Comparison of ENCODE assay signal across 26 cellular contexts in genomic region chr1:30857964-30858363, GRCh38. TPM values are rescaled to one million over a fixed set of nuclear protein-coding genes. Genes with fewer than 3 reads are reported as not detected.
DNase-seq lines count a peak whose midpoint lies in the region; ATAC-seq, FAIRE-seq and TF ChIP-seq lines count a peak whose summit lies in the region.
"Had no signal": no experiment of that assay in that cellular context is flagged by ENCODE, and none has a peak within 500 bp of the region (broad histone marks: within the 10 kb centered on the region; RNA-seq: fewer than 3 reads in every experiment).

No MANE protein-coding gene starts in this region.

- 53% methylated on average over 8 of the region's 8 CpGs for whole genome bisulfite sequencing in K562 (ENCODE audit: insufficient coverage, low coverage, missing lambda C conversion rate)
- WGBS in mesenchymal stem cell, result 91% methylated on average over 7 of the region's 8 CpGs
- 83% methylated on average over 4 of the region's 8 CpGs for WGBS in SK-N-SH (ENCODE audit: low lambda C conversion rate)

- H3K9me3 Mint-ChIP-seq in GM23338, result no peaks in the 10 kb centered on the region
- H3K9me3 Mint-ChIP-seq: CD4-positive, alpha-beta memory T cell had no signal

- no peaks in the 10 kb centered on the region for H3F3A ChIP-seq in GM23338 (replicated peaks; ENCODE audit: low read depth)
- no peaks in the 10 kb centered on the region for H3F3A ChIP-seq in SK-N-SH (replicated peaks; ENCODE audit: insufficient read depth)

- CTCF ChIA-PET in K562 (lab: Yijun Ruan, JAX; ENCODE audit: low intra/inter-chr PET ratio) (no interaction called here), SK-N-SH (lab: Yijun Ruan, JAX) (interaction anchor here (0.8 to 2.9 kb wide), 5 partner anchors 53 to 101 kb away, joined by 3 to 19 read pairs (median 3); no protein-coding TSS in a partner anchor)

- H2AK5ac ChIP-seq in mesenchymal stem cell (ENCODE audit: low read length, severe bottlenecking), result no peak overlapping the region

- H4K91ac ChIP-seq in mesenchymal stem cell (ENCODE audit: low read length), result peak overlapping the region; percentile 64

- peak overlapping the region; percentile 19 for H2BK120ac ChIP-seq in mesenchymal stem cell (ENCODE audit: low read depth, low read length)

- no peak for TF ChIP-seq EP300 in K562 (IDR thresholded peaks at IDR 0.05; ENCODE audit: low read length)
- TF ChIP-seq EP300 in SK-N-SH (IDR thresholded peaks at IDR 0.05; ENCODE audit: borderline replicate concordance in 1 of 2, low read depth in 1 of 2, low read length in 1 of 2), result no peak

- peaks cover 14% of the 10 kb centered on the region for H3K27me3 Mint-ChIP-seq in GM23338 (ENCODE audit: insufficient read depth, low read depth, poor library complexity)

- peak overlapping the region; percentile 1 to 13 for H3K18ac ChIP-seq in mesenchymal stem cell (ENCODE audit: low read depth in 1 of 2, low read length in 2 of 2)

- no peaks in the 10 kb centered on the region for H3K9me1 ChIP-seq in K562 (ENCODE audit: control insufficient read depth, insufficient read depth, low read length)

- H3K36me3 Mint-ChIP-seq in GM23338 (ENCODE audit: low read depth), result no peaks in the 10 kb centered on the region
- H3K36me3 Mint-ChIP-seq: CD4-positive, alpha-beta memory T cell had no signal

- TF ChIP-seq CTCF in GM23338 (conservative IDR thresholded peaks at IDR 0.05; ENCODE audit: low read depth in 2 of 2), result no peak
- TF ChIP-seq CTCF in K562 (IDR thresholded peaks at IDR 0.05 in 2 of 3, conservative IDR thresholded peaks at IDR 0.05 in 1 of 3; ENCODE audit: insufficient read depth in 2 of 3, low read depth in 1 of 3, low read length in 3 of 3), result no peak
- TF ChIP-seq CTCF in SK-N-SH (IDR thresholded peaks at IDR 0.05), result no peak

- H2AFZ ChIP-seq in GM23338, result no peak overlapping the region
- no peak overlapping the region for H2AFZ ChIP-seq in K562 (ENCODE audit: low read depth, low read length)
- no peak overlapping the region for H2AFZ ChIP-seq in mesenchymal stem cell (ENCODE audit: low read depth, low read length)
- H2AFZ ChIP-seq in SK-N-SH (ENCODE audit: low read depth), result no peak overlapping the region
- H2AFZ ChIP-seq: PC-9 had no signal

- H3K79me1 ChIP-seq in mesenchymal stem cell (replicated peaks; ENCODE audit: low read length, poor library complexity, severe bottlenecking), result no peaks in the 10 kb centered on the region

- ATAC-seq in GM23338 (no peak), K562 (no peak), sciatic nerve (peak; percentile 41), GM18502 (IDR thresholded peaks at IDR 0.05; ENCODE audit: poor library complexity, unreplicated experiment) (no peak)
- ATAC-seq: HepG2 had no signal

- H3K4me3 Mint-ChIP-seq in GM23338, result no peak overlapping the region
- H3K4me3 Mint-ChIP-seq: CD4-positive, alpha-beta memory T cell had no signal

- POLR2A ChIA-PET in K562 (lab: Yijun Ruan, JAX), result interaction anchor here (0.6 to 0.9 kb wide), 3 partner anchors 12 to 41 kb away, joined by 3 read pairs; no protein-coding TSS in a partner anchor
- POLR2A ChIA-PET in SK-N-SH (lab: Yijun Ruan, JAX), result no interaction called here

- BruUV-seq in K562 (replicated peaks; lab: Mats Ljungman, UMichigan), result no TSS peak

- H4K8ac ChIP-seq in mesenchymal stem cell (ENCODE audit: low read length), result no peak overlapping the region

- H3K9me3 ChIP-seq in K562 (replicated peaks; ENCODE audit: control insufficient read depth, insufficient read depth, low read depth, low read length) (no peaks in the 10 kb centered on the region), mesenchymal stem cell (ENCODE audit: control insufficient read depth, low read length) (no peaks in the 10 kb centered on the region), SK-N-SH (no peaks in the 10 kb centered on the region)
- H3K9me3 ChIP-seq: BLaER1 treated with 17β-estradiol and CSF1 and Interleukin-3, amounts not matched to agents 10 nM and 100 nM; Caco-2 had no signal

- peaks cover 51% of the 10 kb centered on the region for H3K4me1 Mint-ChIP-seq in GM23338

- H3K23ac ChIP-seq in mesenchymal stem cell (ENCODE audit: low read length in 2 of 2), result no peak overlapping the region

- H2BK15ac ChIP-seq in mesenchymal stem cell (ENCODE audit: low read depth, poor library complexity, severe bottlenecking), result no peak overlapping the region

- H3K27ac Mint-ChIP-seq in GM23338, result no peak overlapping the region
- H3K27ac Mint-ChIP-seq: CD4-positive, alpha-beta memory T cell had no signal

- H3K9ac ChIP-seq in K562 (ENCODE audit: insufficient read depth in 1 of 2, low read depth in 2 of 2, low read length in 2 of 2) (peak overlapping the region in 1 of 2 experiments; percentile 47; a peak in 2 of 4 replicates), mesenchymal stem cell (ENCODE audit: low read length) (peak overlapping the region; percentile 22), SK-N-SH (no peak overlapping the region)
- H3K9ac ChIP-seq: BLaER1 treated with 17β-estradiol and CSF1 and Interleukin-3, amounts not matched to agents 10 nM and 100 nM had no signal

- peak overlapping the region in 1 of 2 experiments; percentile 3 for H3K14ac ChIP-seq in mesenchymal stem cell (ENCODE audit: low read length in 2 of 2)

- H2BK12ac ChIP-seq in mesenchymal stem cell (ENCODE audit: low read length in 2 of 2), result peak overlapping the region; percentile 24 to 59

- peak overlapping the region; percentile 60; the same call in 1 of the 2 replicates for H3K4me2 ChIP-seq in GM23338
- H3K4me2 ChIP-seq in K562 (ENCODE audit: insufficient read depth, low read length), result no peak overlapping the region
- no peak overlapping the region for H3K4me2 ChIP-seq in mesenchymal stem cell (ENCODE audit: low read length, poor library complexity, severe bottlenecking)
- no peak overlapping the region for H3K4me2 ChIP-seq in SK-N-SH
- H3K4me2 ChIP-seq: PC-9 had no signal

- H3K4me1 ChIP-seq in GM23338 (ENCODE audit: insufficient read depth) (peaks cover 37% of the 10 kb centered on the region), K562 (replicated peaks in 1 of 2; ENCODE audit: control insufficient read depth in 2 of 2, insufficient read depth in 2 of 2, low read length in 2 of 2) (peaks cover 19 to 28% of the 10 kb centered on the region in 2 experiments), mesenchymal stem cell (ENCODE audit: control insufficient read depth, insufficient read depth, low read depth, low read length) (peaks cover 26% of the 10 kb centered on the region), SK-N-SH (ENCODE audit: control insufficient read depth in 1 of 2, insufficient read depth in 2 of 2, low read depth in 1 of 2, low read length in 1 of 2) (peaks cover 8 to 44% of the 10 kb centered on the region in 2 experiments; a peak in 2 of 4 replicates)
- H3K4me1 ChIP-seq: Caco-2 had no signal

- no peak for FAIRE-seq in K562 (lab: Jason Lieb, UNC)
- FAIRE-seq: GM12891, HepG2 had no signal

- no peak overlapping the region for H2BK5ac ChIP-seq in mesenchymal stem cell (ENCODE audit: low read depth, low read length, poor library complexity, severe bottlenecking)

- H4K20me1 ChIP-seq in GM23338 (replicated peaks; ENCODE audit: insufficient read depth), result no peaks in the 10 kb centered on the region
- H4K20me1 ChIP-seq in K562 (replicated peaks; ENCODE audit: control insufficient read depth, insufficient read depth, low read length), result no peaks in the 10 kb centered on the region
- H4K20me1 ChIP-seq in SK-N-SH (ENCODE audit: insufficient read depth), result no peaks in the 10 kb centered on the region

- peak overlapping the region in 1 of 2 experiments; percentile 40 for H3K4ac ChIP-seq in mesenchymal stem cell (ENCODE audit: low read depth in 1 of 2, low read length in 2 of 2)

- no peak for TF ChIP-seq POLR2A in K562 (conservative IDR thresholded peaks at IDR 0.05)

- TF ChIP-seq RAD21 in K562 (CRISPR knock-in tag; conservative IDR thresholded peaks at IDR 0.05 in 1 of 2, IDR thresholded peaks at IDR 0.05 in 1 of 2) (no peak), SK-N-SH (IDR thresholded peaks at IDR 0.05; ENCODE audit: low read length) (no peak)

- in situ Hi-C loops in K562 (cut with MboI), result no loop called here

- no peaks in the 10 kb centered on the region for H3K79me2 ChIP-seq in GM23338 (replicated peaks; ENCODE audit: insufficient read depth)
- no peaks in the 10 kb centered on the region for H3K79me2 ChIP-seq in K562 (ENCODE audit: control insufficient read depth, insufficient read depth, low read length)
- no peaks in the 10 kb centered on the region for H3K79me2 ChIP-seq in SK-N-SH (ENCODE audit: insufficient read depth)

- H3K27ac ChIP-seq in GM23338 (ENCODE audit: low read depth) (no peak overlapping the region), K562 (ENCODE audit: extremely low read depth, low read depth, low read length) (no peak overlapping the region), mesenchymal stem cell (ENCODE audit: low read length, poor library complexity, severe bottlenecking) (no peak overlapping the region), SK-N-SH (ENCODE audit: low read depth in 2 of 2, low read length in 1 of 2) (peak overlapping the region in 1 of 2 experiments; percentile 20; a peak in 2 of 4 replicates)
- H3K27ac ChIP-seq: BLaER1 treated with 17β-estradiol and CSF1 and Interleukin-3, amounts not matched to agents 10 nM and 100 nM; HL-60; PC-9 had no signal

- no peaks in the 10 kb centered on the region for H3K9me2 ChIP-seq in GM23338 (ENCODE audit: insufficient read depth)
- H3K9me2 ChIP-seq in SK-N-SH, result no peaks in the 10 kb centered on the region

- H3K4me3 ChIP-seq in GM23338 (no peak overlapping the region), K562 (no peak overlapping the region), mesenchymal stem cell (ENCODE audit: insufficient read depth in 1 of 2, low read depth in 1 of 2, low read length in 2 of 2) (no peak overlapping the region), SK-N-SH (ENCODE audit: low read depth in 2 of 2, low read length in 1 of 2) (no peak overlapping the region)
- H3K4me3 ChIP-seq: BLaER1 treated with 17β-estradiol and CSF1 and Interleukin-3, amounts not matched to agents 10 nM and 100 nM; PC-9 had no signal

- intact Hi-C loops in K562 (cut with micrococcal nuclease), result loop anchor here (5.0 kb wide), 1 partner anchor 56 kb away; no protein-coding TSS in a partner anchor
- intact Hi-C loops in sciatic nerve (cut with DNase I), result no loop called here

- H3K27me3 ChIP-seq in GM23338 (ENCODE audit: insufficient read depth) (no peaks in the 10 kb centered on the region), K562 (ENCODE audit: control insufficient read depth in 2 of 2, insufficient read depth in 2 of 2, low read length in 2 of 2) (no peaks in the 10 kb centered on the region), mesenchymal stem cell (ENCODE audit: control insufficient read depth in 1 of 2, insufficient read depth in 1 of 2, low read length in 2 of 2) (peaks cover 0 to 7% of the 10 kb centered on the region in 2 experiments), SK-N-SH (ENCODE audit: insufficient read depth) (no peaks in the 10 kb centered on the region)

- DNase-seq in GM23338 (ENCODE audit: low spot score), result no peak
- DNase-seq in K562 (ENCODE audit: extremely low read depth in 1 of 4, low spot score in 3 of 4), result no peak
- no peak for DNase-seq in mesenchymal stem cell
- no peak for DNase-seq in sciatic nerve (ENCODE audit: low spot score)
- no peak for DNase-seq in stimulated activated CD4-positive, alpha-beta T cell treated with anti-CD3 and anti-CD28 coated beads, Interleukin-15, amount 100 ng/mL, for 24 hours
- DNase-seq in SK-N-SH, result no peak
- DNase-seq: 8988T; Caco-2; CD4-positive, alpha-beta memory T cell; DND-41; GOT3; KG1; NCI-H1092 treated with DMSO at 0.1 percent for 48 hours; NCI-H1436 treated with DMSO at 0.1 percent for 48 hours; NCI-H1930; NCI-H2227 treated with DMSO at 0.1 percent for 48 hours; NCI-H510A; NCI-H748 treated with DMSO at 0.1 percent for 48 hours; PC-9; RPMI8226; SHP77 had no signal

- H3K36me3 ChIP-seq in GM23338 (ENCODE audit: insufficient read depth) (no peaks in the 10 kb centered on the region), K562 (ENCODE audit: control insufficient read depth, insufficient read depth, low read length) (no peaks in the 10 kb centered on the region), mesenchymal stem cell (ENCODE audit: control insufficient read depth in 1 of 2, insufficient read depth in 2 of 2, low read depth in 1 of 2, low read length in 2 of 2) (no peaks in the 10 kb centered on the region), SK-N-SH (replicated peaks in 1 of 2; ENCODE audit: control insufficient read depth in 1 of 2, insufficient read depth in 2 of 2, low read length in 1 of 2) (no peaks in the 10 kb centered on the region)
- H3K36me3 ChIP-seq: BLaER1 treated with 17β-estradiol and CSF1 and Interleukin-3, amounts not matched to agents 10 nM and 100 nM had no signal

RNA-seq across cellular contexts. Expression of gene SDC3, which starts 50.6 kb away (rescaled TPM):
- total RNA-seq in GM23338 (2014; rRNA removed; shearing (Covaris generic)), result 22.4 and 29.7 TPM in 2 replicates
- 5.2 and 5.8 TPM in 2 replicates for polyA plus RNA-seq in GM23338 (2016; fragmentation: Nextera tagmentation; extraction: Ambion mirVana)
- total RNA-seq in K562 (2011; cell fraction: chromatin; rRNA removed; ENCODE audit: low replicate concordance), result 13.1 and 24.6 TPM in 2 replicates
- total RNA-seq in K562 (2011; cell fraction: nucleolus; rRNA removed), result 24.0 and 32.2 TPM in 2 replicates
- 29.8 and 31.2 TPM in 2 replicates for total RNA-seq in K562 (2011; cell fraction: nucleoplasm; rRNA removed)
- total RNA-seq in K562 (2014; rRNA removed), result 12.1 and 20.7 TPM in 2 replicates
- 8.6 and 9.0 TPM in 2 replicates for total RNA-seq in K562 (2014; rRNA removed; fragmentation: Illumina TruSeq; extraction: Trizol)
- total RNA-seq in K562 (2015; rRNA removed; fragmentation: Illumina TruSeq; extraction: Trizol), result 17.6 and 18.3 TPM in 2 replicates
- total RNA-seq in K562 (2021), result 39.4 and 44.1 TPM in 2 replicates
- 6.5 and 8.9 TPM in 2 replicates for polyA plus RNA-seq in K562 (2011; rRNA removed)
- polyA plus RNA-seq in K562 (2011; cell fraction: cytosol; rRNA removed), result 8.4 and 12.2 TPM in 2 replicates
- 15.0 and 19.6 TPM in 2 replicates for polyA plus RNA-seq in K562 (2011; cell fraction: nucleus; rRNA removed)
- polyA plus RNA-seq in K562 (2012), result 39.4 and 99.6 TPM in 2 replicates
- 30.5 and 39.3 TPM in 2 replicates for polyA plus RNA-seq in K562 (2014; fragmentation: Illumina TruSeq; extraction: Trizol)
- polyA plus RNA-seq in K562 (2014; fragmentation: Nextera tagmentation; extraction: Ambion mirVana), result under 1 TPM; 0.38 to 0.56 TPM
- polyA plus RNA-seq in K562 (2014; rRNA removed), result 20.4 and 24.5 TPM in 2 replicates
- polyA minus RNA-seq in K562 (2011; rRNA and poly(A)+ RNA removed), result 4.6 and 6.4 TPM in 2 replicates
- polyA minus RNA-seq in K562 (2011; cell fraction: cytosol; rRNA and poly(A)+ RNA removed), result 12.1 and 19.4 TPM in 2 replicates
- polyA minus RNA-seq in K562 (2011; cell fraction: nucleus; rRNA and poly(A)+ RNA removed), result 3.4 and 3.8 TPM in 2 replicates
- polyA plus RNA-seq in mesenchymal stem cell (2013, experiment 1 of 2), result 102 TPM
- 102 TPM for polyA plus RNA-seq in mesenchymal stem cell (2013, experiment 2 of 2)
- 84.9 TPM for total RNA-seq in sciatic nerve
- polyA plus RNA-seq in SK-N-SH (2012; rRNA removed), result 16.2 and 18.8 TPM in 2 replicates
- polyA plus RNA-seq in SK-N-SH (2012; cell fraction: cytosol; rRNA removed), result 14.0 and 19.2 TPM in 2 replicates
- 17.4 and 19.3 TPM in 2 replicates for polyA plus RNA-seq in SK-N-SH (2012; cell fraction: nucleus; rRNA removed)
- polyA plus RNA-seq: CD4-positive, alpha-beta memory T cell had no signal
